8 cellular contexts compared by ENCODE assay signal in the genomic region with DNA sequence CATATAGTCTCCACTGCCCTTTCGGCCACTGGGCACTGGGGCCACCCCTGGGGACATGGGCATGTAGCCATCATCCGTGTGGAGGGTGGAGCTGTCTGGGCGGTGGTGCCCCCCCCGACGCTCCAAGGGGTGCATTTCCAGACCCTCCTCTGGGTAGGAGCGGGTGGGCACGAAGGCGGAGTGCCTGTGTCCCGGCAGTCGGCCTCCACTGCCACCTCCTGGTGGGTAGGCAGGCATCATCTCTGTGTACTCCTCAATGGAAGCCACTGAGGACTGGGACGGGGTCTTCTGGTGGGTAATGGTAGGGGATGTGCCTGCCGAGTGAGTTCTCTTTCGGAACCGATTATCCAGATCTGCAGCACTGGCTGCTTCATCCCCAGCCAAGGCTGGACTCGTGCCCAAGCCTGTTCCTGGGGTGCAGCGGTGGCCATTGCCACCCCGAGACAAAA. TPM values are rescaled to one million over a fixed set of nuclear protein-coding genes. Genes with fewer than 3 reads are reported as not detected.
A peak's percentile ranks its signal among the peaks of the same experiment; 100 is the strongest.
DNase-seq lines count a peak whose midpoint lies in the region; ATAC-seq and TF ChIP-seq lines count a peak whose summit lies in the region.

No MANE protein-coding gene starts in this region.

- TF ChIP-seq CTCF in adrenal gland (IDR thresholded peaks at IDR 0.05) (peak; percentile 23 to 71 (median 58)), uterus (IDR thresholded peaks at IDR 0.05) (peak; percentile 61 to 82 (median 72))

- DNase-seq in stimulated activated CD4-positive, alpha-beta T cell treated with anti-CD3 and anti-CD28 coated beads, Interleukin-4, amount 100 ng/mL, for 1 hour: peak; percentile 16
- DNase-seq in stimulated activated CD4-positive, alpha-beta T cell treated with anti-CD3 and anti-CD28 coated beads, Interleukin-12 subunit alpha, Interleukin-12 subunit beta, amount 100 ng/mL, for 4 hours: no peak
- DNase-seq in adrenal gland (peak; percentile 52 to 66 (median 61)), left lobe of liver (ENCODE audit: low spot score) (peak; percentile 65), uterus (peak; percentile 68 to 75), NCI-H524 treated with DMSO at 0.1 percent for 48 hours (lab: John Stamatoyannopoulos, UW) (no peak), NCI-H1417 (lab: John Stamatoyannopoulos, UW) (no peak)

- TF ChIP-seq POLR2A in adrenal gland (IDR thresholded peaks at IDR 0.05): no peak
- no peak for TF ChIP-seq POLR2A in uterus (IDR thresholded peaks at IDR 0.05)

- intact Hi-C loops in adrenal gland (cut with DNase I): loop anchor here (5.0 to 10.0 kb wide), 6 partner anchors 132 to 905 kb away; no protein-coding TSS in a partner anchor
- intact Hi-C loops in uterus (cut with DNase I; ENCODE audit: low total_unique reads): loop anchor here (5.0 to 10.0 kb wide), 2 partner anchors 162 to 680 kb away; no protein-coding TSS in a partner anchor

- H3K36me3 ChIP-seq in adrenal gland (replicated peaks in 1 of 2): no peaks in the 10 kb centered on the region
- H3K36me3 ChIP-seq in uterus: no peaks in the 10 kb centered on the region

- H3K4me1 ChIP-seq in adrenal gland (replicated peaks in 1 of 2): peaks cover 45 to 50% of the 10 kb centered on the region in 2 donors
- H3K4me1 ChIP-seq in uterus: no peaks in the 10 kb centered on the region

- H3K27me3 ChIP-seq in adrenal gland: no peaks in the 10 kb centered on the region
- no peaks in the 10 kb centered on the region for H3K27me3 ChIP-seq in uterus

- ATAC-seq in left lobe of liver (peak; percentile 21), HG03175 (IDR thresholded peaks at IDR 0.05; ENCODE audit: unreplicated experiment) (no peak)

- H3K9me3 ChIP-seq in adrenal gland (replicated peaks in 1 of 3) (no peaks in the 10 kb centered on the region), uterus (no peaks in the 10 kb centered on the region)

- H3K27ac ChIP-seq in adrenal gland (peak overlapping the region in 4 of 5 donors; percentile 77 to 94 (median 91)), uterus (peak overlapping the region; percentile 93 to 96)

- H3K4me3 ChIP-seq in adrenal gland (peak overlapping the region in 2 of 4 donors; percentile 3 to 63), uterus (peak overlapping the region; percentile 67 to 69)

- WGBS in adrenal gland, 4 donors: 32 to 46% (median 46%) methylated on average over 11 to 17 of the region's 17 CpGs; no CpG with 5 or more reads in 1 of the 4 donors

RNA-seq across cellular contexts. Expression of a gene that starts 2.8 kb away (rescaled TPM):
- total RNA-seq in adrenal gland: 10 to 100 TPM; 15.5 to 55.7 (median 40.9) TPM
- polyA plus RNA-seq in adrenal gland: 10 to 100 TPM in 2 of 3 donors, 1 to 10 TPM in 1; 10.0 to 14.5 (median 14.3) TPM
- total RNA-seq in left lobe of liver: 25.3 TPM
- 10 to 100 TPM; 11.5 to 54.2 (median 29.5) TPM for total RNA-seq in uterus

RNA-seq across cellular contexts. Expression of a gene that starts 39.0 kb away (rescaled TPM):
- total RNA-seq in adrenal gland (10 to 100 TPM in 7 of 8 donors, 1 to 10 TPM in 1; 6.0 to 42.0 (median 27.6) TPM), left lobe of liver (21.3 TPM), uterus (10 to 100 TPM; 19.5 to 91.5 (median 47.3) TPM)
- 10 to 100 TPM in 1 of 3 donors, 1 to 10 TPM in 2; 3.9 to 28.7 (median 4.8) TPM for polyA plus RNA-seq in adrenal gland

Comparison
In these comparisons a context has a peak if more than half of its experiments do, and no peak if none do; other contexts are left out.
1. DNase-seq: peak in stimulated activated CD4-positive, alpha-beta T cell treated with anti-CD3 and anti-CD28 coated beads, Interleukin-4, amount 100 ng/mL, for 1 hour (single experiment), adrenal gland (7 of 7), left lobe of liver (single experiment) and uterus (2 of 2); none in stimulated activated CD4-positive, alpha-beta T cell treated with anti-CD3 and anti-CD28 coated beads, Interleukin-12 subunit alpha, Interleukin-12 subunit beta, amount 100 ng/mL, for 4 hours (single experiment), NCI-H524 treated with DMSO at 0.1 percent for 48 hours (single experiment) and NCI-H1417 (0 of 3).